Comparison of ENCODE assay signal across 8 cellular contexts in genomic region chr5:179619776-179620175, GRCh38. TPM values are rescaled to one million over a fixed set of nuclear protein-coding genes. Genes with fewer than 3 reads are reported as not detected.
DNase-seq lines count a peak whose midpoint lies in the region; ATAC-seq and TF ChIP-seq lines count a peak whose summit lies in the region.

No MANE protein-coding gene starts in this region.

- no peak overlapping the region for H2AK5ac ChIP-seq in neuronal stem cell (ENCODE audit: low read depth, low read length)

- ATAC-seq in CD4-positive, CD25-positive, alpha-beta regulatory T cell (ENCODE audit: low read depth in 2 of 2) = no peak
- ATAC-seq in natural killer cell = no peak
- no peak for ATAC-seq in GM19035 (IDR thresholded peaks at IDR 0.05; ENCODE audit: unreplicated experiment)
- no peak for ATAC-seq in HG03196 (IDR thresholded peaks at IDR 0.05; ENCODE audit: unreplicated experiment)

- H2BK12ac ChIP-seq in neuronal stem cell (ENCODE audit: low read length) = no peak overlapping the region

- H3K27me3 Mint-ChIP-seq in CD4-positive, CD25-positive, alpha-beta regulatory T cell = peaks cover 15% of the 10 kb centered on the region
- H3K27me3 Mint-ChIP-seq in natural killer cell (ENCODE audit: low read depth in 2 of 2) = no peaks in the 10 kb centered on the region

- peaks cover 43 to 84% (median 64%) of the 10 kb centered on the region in 4 donors for H3K4me1 Mint-ChIP-seq in CD4-positive, CD25-positive, alpha-beta regulatory T cell
- H3K4me1 Mint-ChIP-seq in natural killer cell = peaks cover 91 to 93% of the 10 kb centered on the region in 2 donors

- H4K91ac ChIP-seq in neuronal stem cell (ENCODE audit: low read depth, low read length, poor library complexity) = no peak overlapping the region

- no peaks in the 10 kb centered on the region for H3K9me3 ChIP-seq in CD4-positive, CD25-positive, alpha-beta regulatory T cell (ENCODE audit: control insufficient read depth in 2 of 2, low read length in 2 of 2)
- no peaks in the 10 kb centered on the region for H3K9me3 ChIP-seq in neuronal stem cell (replicated peaks in 1 of 2; ENCODE audit: control insufficient read depth in 2 of 2, insufficient read depth in 1 of 2, low read depth in 1 of 2, low read length in 2 of 2)

- H3K9me3 Mint-ChIP-seq in CD4-positive, CD25-positive, alpha-beta regulatory T cell = no peaks in the 10 kb centered on the region
- H3K9me3 Mint-ChIP-seq in natural killer cell = no peaks in the 10 kb centered on the region

- no peak overlapping the region for H4K8ac ChIP-seq in neuronal stem cell (ENCODE audit: low read depth, low read length)

- H2AFZ ChIP-seq in neuronal stem cell (ENCODE audit: low read length) = no peak overlapping the region

- no peak overlapping the region for H3K9ac ChIP-seq in neuronal stem cell (ENCODE audit: low read depth, low read length, poor library complexity)

- no CpG with 5 or more reads among the region's 4 CpGs for WGBS in neuronal stem cell (ENCODE audit: extremely low coverage in 2 of 2, insufficient read length in 2 of 2, insufficient replicate concordance in 1 of 2), 2 donors

- peak in 1 of 3 donors; percentile 2 for DNase-seq in CD4-positive, CD25-positive, alpha-beta regulatory T cell
- DNase-seq in NCI-H69 (lab: John Stamatoyannopoulos, UW) (peak; percentile 11), dermis blood vessel endothelial cell (peak; percentile 49), natural killer cell (no peak), neuronal stem cell (ENCODE audit: low spot score) (no peak), SW 1271 (lab: John Stamatoyannopoulos, UW) (no peak)

- H2BK120ac ChIP-seq in neuronal stem cell (ENCODE audit: low read depth, low read length) = no peak overlapping the region

- H3K14ac ChIP-seq in neuronal stem cell (ENCODE audit: low read length) = no peak overlapping the region

- H3K27ac ChIP-seq in CD4-positive, CD25-positive, alpha-beta regulatory T cell (ENCODE audit: insufficient read depth, low read length, poor library complexity, severe bottlenecking) = peak overlapping the region; percentile 98
- no peak overlapping the region for H3K27ac ChIP-seq in neuronal stem cell (replicated peaks; ENCODE audit: low read length)

- peaks cover 74% of the 10 kb centered on the region for H3K36me3 ChIP-seq in CD4-positive, CD25-positive, alpha-beta regulatory T cell (ENCODE audit: control insufficient read depth, insufficient read depth, low read length)
- peaks cover 37 to 79% of the 10 kb centered on the region in 2 donors for H3K36me3 ChIP-seq in neuronal stem cell (replicated peaks in 1 of 2; ENCODE audit: control insufficient read depth in 2 of 2, insufficient read depth in 2 of 2, low read length in 2 of 2)

- peaks cover 68% of the 10 kb centered on the region for H3K4me1 ChIP-seq in CD4-positive, CD25-positive, alpha-beta regulatory T cell (ENCODE audit: control insufficient read depth, insufficient read depth, low read length, poor library complexity, severe bottlenecking)
- peaks cover 11 to 35% of the 10 kb centered on the region in 2 donors for H3K4me1 ChIP-seq in neuronal stem cell (ENCODE audit: control insufficient read depth in 2 of 2, insufficient read depth in 1 of 2, low read depth in 1 of 2, low read length in 2 of 2)

- H2BK15ac ChIP-seq in neuronal stem cell (ENCODE audit: low read length) = no peak overlapping the region

- no peak overlapping the region for H3K4ac ChIP-seq in neuronal stem cell (ENCODE audit: low read length)

- H3K4me2 ChIP-seq in neuronal stem cell (ENCODE audit: insufficient read depth, low read length, poor library complexity, severe bottlenecking) = no peak overlapping the region

- H3K18ac ChIP-seq in neuronal stem cell (ENCODE audit: low read length) = no peak overlapping the region

- H3K79me1 ChIP-seq in neuronal stem cell (ENCODE audit: low read depth, low read length) = peaks cover 8% of the 10 kb centered on the region

- intact Hi-C loops in natural killer cell (cut with micrococcal nuclease) = loop anchor here (5.0 to 10.0 kb wide), 2 partner anchors 62 to 115 kb away; partner anchors contain the start of gene MAML1

- peak overlapping the region in 1 of 3 donors; percentile 20 for H3K27ac Mint-ChIP-seq in CD4-positive, CD25-positive, alpha-beta regulatory T cell
- H3K27ac Mint-ChIP-seq in natural killer cell = peak overlapping the region; percentile 98 to 99

- no peaks in the 10 kb centered on the region for H3K27me3 ChIP-seq in CD4-positive, CD25-positive, alpha-beta regulatory T cell (ENCODE audit: control insufficient read depth, insufficient read depth, low read length)
- H3K27me3 ChIP-seq in neuronal stem cell (ENCODE audit: control insufficient read depth in 3 of 3, insufficient read depth in 3 of 3, low read depth in 1 of 3, low read length in 3 of 3) = no peaks in the 10 kb centered on the region

- peak overlapping the region; percentile 96 to 100 (median 98) for H3K4me3 Mint-ChIP-seq in CD4-positive, CD25-positive, alpha-beta regulatory T cell
- peak overlapping the region; percentile 97 for H3K4me3 Mint-ChIP-seq in natural killer cell

- H3K4me3 ChIP-seq in CD4-positive, CD25-positive, alpha-beta regulatory T cell (ENCODE audit: low read depth, low read length) = peak overlapping the region; percentile 94
- H3K4me3 ChIP-seq in neuronal stem cell (ENCODE audit: low read length in 2 of 2) = peak overlapping the region in 1 of 2 donors; percentile 75

- H3K23ac ChIP-seq in neuronal stem cell (ENCODE audit: low read depth, low read length, poor library complexity) = no peak overlapping the region

- H3K36me3 Mint-ChIP-seq in CD4-positive, CD25-positive, alpha-beta regulatory T cell = peaks cover 60% of the 10 kb centered on the region
- H3K36me3 Mint-ChIP-seq in natural killer cell = peaks cover 64% of the 10 kb centered on the region

- no peak for TF ChIP-seq CTCF in natural killer cell (IDR thresholded peaks at IDR 0.05)

- H2BK5ac ChIP-seq in neuronal stem cell (ENCODE audit: low read length) = no peak overlapping the region

RNA-seq across cellular contexts. Expression of gene HNRNPH1, which starts 3.7 kb away (rescaled TPM):
- total RNA-seq in CD4-positive, CD25-positive, alpha-beta regulatory T cell = 2,049 TPM
- 100 to 1,000 TPM; 102 to 155 (median 130) TPM for polyA plus RNA-seq in CD4-positive, CD25-positive, alpha-beta regulatory T cell
- total RNA-seq in dermis blood vessel endothelial cell (656 and 803 TPM in 2 replicates), natural killer cell (1,000 to 10,000 TPM; 1,749 to 2,212 (median 1,853) TPM)
- polyA plus RNA-seq in neuronal stem cell (2013, experiment 1 of 2) = 464 TPM
- polyA plus RNA-seq in neuronal stem cell (2013, experiment 2 of 2) = 477 TPM

Comparison
In these comparisons a context has a peak if more than half of its experiments do, and no peak if none do; other contexts are left out.
1. DNase-seq: peak in NCI-H69 (single experiment) and dermis blood vessel endothelial cell (single experiment); none in natural killer cell (single experiment), neuronal stem cell (single experiment) and SW 1271 (0 of 2).